Comparison of ENCODE assay signal across 1 cellular context in genomic region chr16:30956601-30957455, GRCh38.
TF ChIP-seq lines count a peak whose summit lies in the region.

No MANE protein-coding gene starts in this region.

TF ChIP-seq in HepG2, 621 proteins besides CTCF, POLR2A, EP300 and RAD21 (continues in another document):
- TF ChIP-seq ZNF331 (CRISPR knock-in tag; IDR thresholded peaks at IDR 0.05) (no peak), ZNF260 (CRISPR knock-in tag; IDR thresholded peaks at IDR 0.05; ENCODE audit: borderline replicate concordance, low read depth) (no peak), ZNF619 (CRISPR knock-in tag; IDR thresholded peaks at IDR 0.05) (0 out of 2 replicates have a peak, but pooled peaks have one; percentile 65), NFAT5 (CRISPR knock-in tag; IDR thresholded peaks at IDR 0.05) (peak; percentile 85), HIVEP1 (CRISPR knock-in tag; IDR thresholded peaks at IDR 0.05) (peak; percentile 64; the same call in 1 of the 2 replicates), ERF (CRISPR knock-in tag; IDR thresholded peaks at IDR 0.05) (no peak), ZNF724P (CRISPR knock-in tag; IDR thresholded peaks at IDR 0.05; ENCODE audit: borderline replicate concordance) (0 out of 2 replicates have a peak, but pooled peaks have one; percentile 25), HMGXB4 (CRISPR knock-in tag; IDR thresholded peaks at IDR 0.05; ENCODE audit: borderline replicate concordance in 1 of 2, low read depth in 1 of 2) (peak in 1 of 2 experiments; percentile 64; a peak in 2 of 4 replicates), ZNF275 (CRISPR knock-in tag; IDR thresholded peaks at IDR 0.05; ENCODE audit: borderline replicate concordance) (peak; percentile 77; the same call in 1 of the 2 replicates), HBP1 (CRISPR knock-in tag; IDR thresholded peaks at IDR 0.05; ENCODE audit: low read depth) (peak; percentile 27; the same call in 1 of the 2 replicates), ARID5B (CRISPR knock-in tag; IDR thresholded peaks at IDR 0.05) (0 out of 2 replicates have a peak, but pooled peaks have one; percentile 29), ZNF274 (CRISPR knock-in tag; IDR thresholded peaks at IDR 0.05) (peak; percentile 18; the same call in 1 of the 2 replicates), THAP11 (CRISPR knock-in tag; IDR thresholded peaks at IDR 0.05) (no peak), ZNF800 (CRISPR knock-in tag; IDR thresholded peaks at IDR 0.05) (peak; percentile 83), ZSCAN25 (CRISPR knock-in tag; IDR thresholded peaks at IDR 0.05) (no peak), BRD4 (CRISPR knock-in tag; IDR thresholded peaks at IDR 0.05) (peak; percentile 48; the same call in 1 of the 2 replicates), HNRNPH1 (optimal IDR thresholded peaks at IDR 0.05; ENCODE audit: low read depth, low read length) (no peak), PLSCR1 (CRISPR knock-in tag; IDR thresholded peaks at IDR 0.05; ENCODE audit: borderline replicate concordance) (no peak), KLF16 (CRISPR knock-in tag; IDR thresholded peaks at IDR 0.05) (no peak), MTERF4 (CRISPR knock-in tag; IDR thresholded peaks at IDR 0.05) (peak; percentile 49; the same call in 1 of the 2 replicates), ZNF451 (CRISPR knock-in tag; IDR thresholded peaks at IDR 0.05) (no peak), ZNF549 (CRISPR knock-in tag; IDR thresholded peaks at IDR 0.05) (peak; percentile 20; the same call in 1 of the 2 replicates), NR1H2 (CRISPR knock-in tag; IDR thresholded peaks at IDR 0.05; ENCODE audit: borderline replicate concordance, low read depth) (no peak), POGK (CRISPR knock-in tag; conservative IDR thresholded peaks at IDR 0.05) (0 out of 2 replicates have a peak, but pooled peaks have one; percentile 56), AGO2 (optimal IDR thresholded peaks at IDR 0.05; ENCODE audit: low read depth, low read length) (peak; percentile 17), CHD4 (IDR thresholded peaks at IDR 0.05; ENCODE audit: borderline replicate concordance, low read length) (peak; percentile 100), ZNF674 (CRISPR knock-in tag; IDR thresholded peaks at IDR 0.05; ENCODE audit: low read depth) (peak; percentile 29; the same call in 1 of the 2 replicates), GATAD2A (CRISPR knock-in tag; IDR thresholded peaks at IDR 0.05) (peak; percentile 29), MEIS1 (CRISPR knock-in tag; IDR thresholded peaks at IDR 0.05; ENCODE audit: borderline replicate concordance) (no peak; the same call in 1 of the 2 replicates), ZNF143 (CRISPR knock-in tag; IDR thresholded peaks at IDR 0.05) (no peak), ZNF772 (CRISPR knock-in tag; IDR thresholded peaks at IDR 0.05) (peak; percentile 77; the same call in 1 of the 2 replicates), ZNF343 (CRISPR knock-in tag; IDR thresholded peaks at IDR 0.05) (no peak), KDM2A (CRISPR knock-in tag; IDR thresholded peaks at IDR 0.05; ENCODE audit: borderline replicate concordance, low read depth) (no peak), PBX3 (CRISPR knock-in tag; IDR thresholded peaks at IDR 0.05; ENCODE audit: borderline replicate concordance) (no peak)
